ENCODE assay signal across 15 cellular contexts in the genomic region with DNA sequence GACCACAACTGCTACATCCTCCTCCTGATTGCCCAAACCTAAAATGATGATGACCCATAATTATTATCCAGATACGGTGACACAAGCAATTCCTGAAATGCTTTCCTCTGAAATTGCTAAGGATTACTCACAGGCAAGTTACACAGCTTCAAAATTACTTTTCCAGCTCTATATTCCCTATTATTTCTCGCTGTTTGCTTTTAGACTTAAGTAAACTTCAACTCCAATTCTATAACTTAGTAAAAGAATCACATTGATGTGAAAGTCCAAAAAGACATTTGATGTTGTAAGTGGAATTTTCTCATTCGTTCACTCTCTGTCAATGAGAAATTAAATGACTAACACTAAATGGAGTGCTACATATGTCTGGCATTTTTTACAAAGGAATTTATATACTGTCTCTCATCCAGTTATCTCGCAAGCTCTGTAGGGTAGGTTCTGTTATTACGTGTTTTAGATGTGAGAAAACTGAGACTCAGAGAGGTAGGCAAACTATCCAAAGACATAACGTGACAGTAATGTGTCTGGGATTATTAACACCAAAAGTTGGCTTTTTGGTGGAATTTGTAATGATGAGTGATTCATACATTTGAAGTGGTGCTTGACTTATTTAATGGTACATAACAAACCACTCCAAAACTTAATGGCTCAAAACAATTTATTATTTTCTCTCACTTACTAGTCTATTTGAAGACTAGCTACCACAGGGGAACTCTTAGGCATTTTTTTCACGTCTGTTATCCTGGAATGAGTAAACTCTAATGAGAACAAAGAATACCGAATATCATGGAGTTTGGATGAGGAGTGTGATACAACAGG. TPM values are rescaled to one million over a fixed set of nuclear protein-coding genes. Genes with fewer than 3 reads are reported as not detected.
DNase-seq lines count a peak whose midpoint lies in the region; ATAC-seq and TF ChIP-seq lines count a peak whose summit lies in the region.
"Had no signal": no experiment of that assay in that cellular context is flagged by ENCODE, and none has a peak within 500 bp of the region (broad histone marks: within the 10 kb centered on the region; RNA-seq: fewer than 3 reads in every experiment).

No MANE protein-coding gene starts in this region.

- intact Hi-C loops in cardiac septum (cut with DNase I), result no loop called here

- H3K4me3 Mint-ChIP-seq in osteocyte (ENCODE audit: unreplicated experiment), result no peak overlapping the region
- H3K4me3 Mint-ChIP-seq: activated CD4-positive, alpha-beta memory T cell treated with anti-CD3 and anti-CD28 coated beads, Interleukin-2, amount 10 ng/mL, durations not matched to agents 7 days and 5 days; CD4-positive, CD25-positive, alpha-beta regulatory T cell had no signal

- H3K4me1 Mint-ChIP-seq in osteocyte (ENCODE audit: unreplicated experiment), result peaks cover 34% of the 10 kb centered on the region
- H3K4me1 Mint-ChIP-seq: activated CD4-positive, alpha-beta memory T cell treated with anti-CD3 and anti-CD28 coated beads, Interleukin-2, amount 10 ng/mL, durations not matched to agents 7 days and 5 days; CD4-positive, CD25-positive, alpha-beta regulatory T cell had no signal

- no peak overlapping the region for H3K4me3 ChIP-seq in cardiac fibroblast (replicated peaks in 1 of 2; ENCODE audit: low read depth in 2 of 2, low read length in 2 of 2)
- H3K4me3 ChIP-seq: heart left ventricle, pancreas, uterus had no signal

- no peaks in the 10 kb centered on the region for H3K36me3 Mint-ChIP-seq in osteocyte (ENCODE audit: unreplicated experiment)
- H3K36me3 Mint-ChIP-seq: CD4-positive, CD25-positive, alpha-beta regulatory T cell had no signal

- no peak for TF ChIP-seq CTCF in cardiac fibroblast (IDR thresholded peaks at IDR 0.05; ENCODE audit: low read depth, low read length)
- TF ChIP-seq CTCF in osteocyte (IDR thresholded peaks at IDR 0.05), result no peak

- DNase-seq in EH (ENCODE audit: low read depth), result peak; percentile 86
- DNase-seq in LHCN-M2 (ENCODE audit: low read depth), result peak; percentile 68
- DNase-seq in cardiac fibroblast (ENCODE audit: low read depth in 2 of 2), result peak; percentile 27 to 79
- no peak for DNase-seq in osteocyte (ENCODE audit: extremely low spot score, unreplicated experiment)
- DNase-seq in cardiac septum (ENCODE audit: low spot score), result no peak
- no peak for DNase-seq in OCI-M1 (lab: John Stamatoyannopoulos, UW)
- DNase-seq: activated CD4-positive, alpha-beta memory T cell treated with anti-CD3 and anti-CD28 coated beads, Interleukin-2, amount 10 ng/mL, durations not matched to agents 7 days and 5 days; CD4-positive, CD25-positive, alpha-beta regulatory T cell; heart left ventricle; kidney; pancreas; stimulated activated naive CD4-positive, alpha-beta T cell treated with Interleukin-2 at 50 U/mL for 16 hours; uterus had no signal

- no peaks in the 10 kb centered on the region for H3K9me3 Mint-ChIP-seq in osteocyte (ENCODE audit: unreplicated experiment)
- H3K9me3 Mint-ChIP-seq: activated CD4-positive, alpha-beta memory T cell treated with anti-CD3 and anti-CD28 coated beads, Interleukin-2, amount 10 ng/mL, durations not matched to agents 7 days and 5 days had no signal

- ATAC-seq in HG02885 (IDR thresholded peaks at IDR 0.05; ENCODE audit: poor library complexity, unreplicated experiment), result no peak
- ATAC-seq: HepG2, pancreas had no signal

- no peaks in the 10 kb centered on the region for H3K27me3 Mint-ChIP-seq in osteocyte (ENCODE audit: unreplicated experiment)

- H3K27ac Mint-ChIP-seq in osteocyte (ENCODE audit: unreplicated experiment), result peak overlapping the region; percentile 73
- H3K27ac Mint-ChIP-seq: activated CD4-positive, alpha-beta memory T cell treated with anti-CD3 and anti-CD28 coated beads, Interleukin-2, amount 10 ng/mL, durations not matched to agents 7 days and 5 days had no signal

RNA-seq across cellular contexts. Expression of gene PALLD, which starts 31.5 kb away (rescaled TPM):
- total RNA-seq in LHCN-M2 (2014; rRNA removed) (143 and 176 TPM in 2 replicates), osteocyte (396 and 397 TPM in 2 replicates), cardiac septum (705 TPM)
- polyA plus RNA-seq in LHCN-M2 (2012), result 406 TPM

RNA-seq across cellular contexts. Expression of gene DDX60L, which starts 48.0 kb away (rescaled TPM):
- total RNA-seq in LHCN-M2 (2014; rRNA removed) (27.2 and 41.3 TPM in 2 replicates), osteocyte (7.1 and 7.6 TPM in 2 replicates), cardiac septum (9.9 TPM)
- 15.6 TPM for polyA plus RNA-seq in LHCN-M2 (2012)

Comparison
In these comparisons a context has a peak if more than half of its experiments do, and no peak if none do; other contexts are left out.
1. DNase-seq: peak in EH (single experiment), LHCN-M2 (single experiment) and cardiac fibroblast (2 of 2); none in osteocyte (single experiment), cardiac septum (single experiment) and OCI-M1 (single experiment).